20 cellular contexts compared by ENCODE assay signal in the genomic region with DNA sequence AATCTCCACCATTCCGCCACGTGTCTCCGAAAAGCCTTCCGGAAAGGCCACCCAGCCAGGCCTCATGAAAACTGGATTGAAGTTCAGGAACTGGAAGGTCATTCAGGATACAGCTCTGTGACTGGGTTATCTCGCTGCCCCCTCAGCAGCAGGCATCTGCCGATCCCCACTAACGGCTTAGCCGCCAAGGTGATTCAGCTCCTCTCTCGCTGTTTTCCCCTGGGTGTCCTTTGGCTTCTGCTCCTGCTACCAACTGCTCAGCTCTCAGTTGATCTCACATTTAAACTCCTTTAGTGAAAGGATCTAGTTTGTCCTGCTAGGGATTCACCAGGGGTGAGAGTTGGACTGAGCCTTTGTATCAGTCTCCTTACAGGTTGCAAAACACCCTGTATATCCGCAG. TPM values are rescaled to one million over a fixed set of nuclear protein-coding genes. Genes with fewer than 3 reads are reported as not detected.
DNase-seq lines count a peak whose midpoint lies in the region; FAIRE-seq and TF ChIP-seq lines count a peak whose summit lies in the region.
"Had no signal": no experiment of that assay in that cellular context is flagged by ENCODE, and none has a peak within 500 bp of the region (broad histone marks: within the 10 kb centered on the region; RNA-seq: fewer than 3 reads in every experiment).

No MANE protein-coding gene starts in this region.

- no peak overlapping the region for H3K27ac Mint-ChIP-seq in neural crest cell (ENCODE audit: unreplicated experiment)
- H3K27ac Mint-ChIP-seq: CD4-positive, alpha-beta T cell; H9; IgD-negative memory B cell had no signal

- no peak overlapping the region for H2AK5ac ChIP-seq in H1 (ENCODE audit: low read depth, low read length)

- no peaks in the 10 kb centered on the region for H3K36me3 Mint-ChIP-seq in neural crest cell (ENCODE audit: low read depth)
- H3K36me3 Mint-ChIP-seq: IgD-negative memory B cell had no signal

- TF ChIP-seq POLR2A in H1 (IDR thresholded peaks at IDR 0.05; ENCODE audit: control extremely low read depth in 1 of 2, low read depth in 2 of 2, low read length in 2 of 2), result no peak

- no peak overlapping the region for H3K18ac ChIP-seq in H1 (ENCODE audit: extremely low read depth, low read length)

- no peak overlapping the region; the same call in 1 of the 2 replicates for H4K8ac ChIP-seq in H1 (ENCODE audit: extremely low read depth, insufficient read depth, low read length)

- BruUV-seq in A673 (replicated peaks; lab: Mats Ljungman, UMichigan), result no TSS peak

- WGBS in H1 (ENCODE audit: extremely low coverage in 1 of 2, insufficient coverage in 1 of 2, insufficient read length in 1 of 2, insufficient replicate concordance in 2 of 2, low coverage in 1 of 2, low lambda C conversion rate in 2 of 2, missing lambda C conversion rate in 1 of 2), 2 experiments, result 83% methylated on average over 10 of the region's 10 CpGs; no CpG with 5 or more reads in 1 of the 2 experiments

- peaks cover 21% of the 10 kb centered on the region for H3K4me1 Mint-ChIP-seq in neural crest cell

- 0 out of 2 replicates have a peak overlapping the region, but pooled peaks have one; percentile 10 for H2BK12ac ChIP-seq in H1 (ENCODE audit: low read depth, low read length)

- no peak overlapping the region for H3K56ac ChIP-seq in H1 (replicated peaks; ENCODE audit: insufficient read length, low read depth, low read length)

- peaks cover 75% of the 10 kb centered on the region for H3K27me3 Mint-ChIP-seq in neural crest cell (ENCODE audit: low read depth)

- no peak overlapping the region for H3K4ac ChIP-seq in H1 (replicated peaks; ENCODE audit: insufficient read length, low read depth, low read length)

- H3K4me3 Mint-ChIP-seq in neural crest cell, result peak overlapping the region; percentile 13
- H3K4me3 Mint-ChIP-seq: CD4-positive, alpha-beta T cell had no signal

- H2BK120ac ChIP-seq in H1 (replicated peaks; ENCODE audit: low read depth, low read length), result no peak overlapping the region

- H3K9me3 ChIP-seq in HEK293 (ENCODE audit: control insufficient read depth, insufficient read depth, low read depth, low read length), result no peaks in the 10 kb centered on the region
- H3K9me3 ChIP-seq in H1 (ENCODE audit: insufficient read depth in 2 of 2, low read depth in 1 of 2, low read length in 1 of 2), result no peaks in the 10 kb centered on the region; a peak in 1 of 4 replicates
- H3K9me3 ChIP-seq in A673 (ENCODE audit: low read depth, low read length, poor library complexity, severe bottlenecking), result no peaks in the 10 kb centered on the region

- CTCF ChIA-PET in HEK293 (lab: Yijun Ruan, JAX), result interaction anchor here (1.3 to 1.8 kb wide), 2 partner anchors 118 to 429 kb away, joined by 4 read pairs; no protein-coding TSS in a partner anchor
- CTCF ChIA-PET in H1 (lab: Charles Lee; ENCODE audit: partially characterized antibody), result interaction anchor here (1.0 to 2.1 kb wide), 4 partner anchors 58 to 351 kb away, joined by 3 to 8 read pairs (median 4); no protein-coding TSS in a partner anchor
- CTCF ChIA-PET in A673 (lab: Charles Lee), result no interaction called here

- no peak overlapping the region for H2AFZ ChIP-seq in H1 (ENCODE audit: low read length)

- H3K4me1 ChIP-seq in HEK293 (ENCODE audit: control insufficient read depth, insufficient read depth, low read length), result peaks cover 24% of the 10 kb centered on the region
- H3K4me1 ChIP-seq in H1 (replicated peaks in 1 of 4; ENCODE audit: control insufficient read depth in 3 of 4, insufficient read depth in 4 of 4, low read length in 3 of 4), result peaks cover 10 to 27% (median 14%) of the 10 kb centered on the region in 4 experiments
- peaks cover 21% of the 10 kb centered on the region for H3K4me1 ChIP-seq in A673 (ENCODE audit: insufficient read depth, low read length, poor library complexity, severe bottlenecking)

- no peak overlapping the region for H3K9ac ChIP-seq in H1 (replicated peaks in 1 of 4; ENCODE audit: extremely low read depth in 1 of 4, low read depth in 3 of 4, low read length in 3 of 4)
- H3K9ac ChIP-seq: BLaER1 had no signal

- TF ChIP-seq EP300 in H1 (IDR thresholded peaks at IDR 0.05; ENCODE audit: borderline replicate concordance in 1 of 2, low read depth in 2 of 2, low read length in 2 of 2), result no peak

- no peaks in the 10 kb centered on the region for H3K9me3 Mint-ChIP-seq in neural crest cell
- H3K9me3 Mint-ChIP-seq: CD4-positive, alpha-beta T cell; IgD-negative memory B cell had no signal

- H4K91ac ChIP-seq in H1 (replicated peaks; ENCODE audit: insufficient read length, low read length), result no peak overlapping the region

- no peaks in the 10 kb centered on the region for H3K79me2 ChIP-seq in H1 (ENCODE audit: control insufficient read depth in 1 of 2, insufficient read depth in 2 of 2, low read length in 2 of 2)

- H2BK5ac ChIP-seq in H1 (ENCODE audit: low read depth, low read length), result no peak overlapping the region

- H3K79me1 ChIP-seq in H1 (ENCODE audit: low read depth, low read length), result no peaks in the 10 kb centered on the region

- DNase-seq in 8988T (peak; percentile 43), H1 (ENCODE audit: low read depth in 1 of 2, low spot score in 2 of 2) (no peak), neural crest cell (ENCODE audit: low read depth, low spot score) (no peak), RKO (ENCODE audit: low spot score) (no peak), A673 (ENCODE audit: low spot score) (no peak)
- DNase-seq in activated CD8-positive, alpha-beta memory T cell treated with anti-CD3 and anti-CD28 coated beads, Interleukin-2, amount 50 U/mL, for 48 hours, result no peak
- DNase-seq: ACHN; CD4-positive, alpha-beta T cell; COR-L47; H9; NCI-H1105; NCI-H2081; NCI-H748 treated with DMSO at 0.1 percent for 48 hours; RPMI8226; SHP77 had no signal

- H3K36me3 ChIP-seq in HEK293 (ENCODE audit: control insufficient read depth in 2 of 2, insufficient read depth in 1 of 2, low read length in 2 of 2) (no peaks in the 10 kb centered on the region), H1 (ENCODE audit: control insufficient read depth in 2 of 4, insufficient read depth in 4 of 4, low read length in 3 of 4) (peaks cover 0 to 6% (median 0%) of the 10 kb centered on the region in 4 experiments; a peak in 1 of 8 replicates), A673 (ENCODE audit: insufficient read depth, low read length, poor library complexity, severe bottlenecking) (no peaks in the 10 kb centered on the region)
- H3K36me3 ChIP-seq: BLaER1 had no signal

- no peak overlapping the region for H3K23ac ChIP-seq in H1 (ENCODE audit: insufficient read length)

- POLR2A ChIA-PET in HEK293 (lab: Yijun Ruan, JAX), result no interaction called here
- POLR2A ChIA-PET in H1 (lab: Charles Lee; ENCODE audit: partially characterized antibody), result no interaction called here
- POLR2A ChIA-PET in A673 (lab: Charles Lee; ENCODE audit: low non-redundant PET), result interaction anchor here (0.6 kb wide), 1 partner anchor 15 kb away, joined by 15 read pairs; no protein-coding TSS in a partner anchor

- H4K5ac ChIP-seq in H1 (ENCODE audit: insufficient read length, low read depth, low read length), result no peak overlapping the region

- TF ChIP-seq RAD21 in H1 (IDR thresholded peaks at IDR 0.05 in 1 of 2, conservative IDR thresholded peaks at IDR 0.05 in 1 of 2; ENCODE audit: low read depth in 2 of 2, low read length in 2 of 2), result no peak

- H3K4me3 ChIP-seq in HEK293 (ENCODE audit: low read depth, low read length) (no peak overlapping the region), H1 (ENCODE audit: extremely low read depth in 1 of 4, insufficient read depth in 2 of 4, low read depth in 3 of 4, low read length in 4 of 4) (no peak overlapping the region), A673 (ENCODE audit: low read depth, low read length, poor library complexity, severe bottlenecking) (no peak overlapping the region)
- H3K4me3 ChIP-seq: BLaER1 had no signal

- H4K20me1 ChIP-seq in H1 (replicated peaks in 1 of 2; ENCODE audit: control insufficient read depth in 1 of 2, insufficient read depth in 2 of 2, low read length in 2 of 2), result no peaks in the 10 kb centered on the region
- H4K20me1 ChIP-seq: BLaER1 had no signal

- H3K27me3 ChIP-seq in H1 (replicated peaks in 1 of 4; ENCODE audit: control insufficient read depth in 3 of 4, extremely low read depth in 1 of 4, insufficient read depth in 3 of 4, low read length in 3 of 4) (peaks cover 35 to 61% (median 52%) of the 10 kb centered on the region in 4 experiments), A673 (replicated peaks; ENCODE audit: insufficient read depth, low read depth, low read length, poor library complexity) (no peaks in the 10 kb centered on the region)

- H3K4me2 ChIP-seq in H1 (ENCODE audit: insufficient read depth in 1 of 2, low read depth in 2 of 2, low read length in 2 of 2), result no peak overlapping the region
- H3K4me2 ChIP-seq: BLaER1 had no signal

- no peak overlapping the region for H2BK20ac ChIP-seq in H1 (ENCODE audit: low read length)

- no peak overlapping the region for H3K27ac ChIP-seq in HEK293 (ENCODE audit: extremely low read depth, low read depth, low read length)
- no peak overlapping the region for H3K27ac ChIP-seq in H1 (ENCODE audit: low read depth, low read length)
- H3K27ac ChIP-seq in A673 (ENCODE audit: low read depth, low read length, poor library complexity, severe bottlenecking), result no peak overlapping the region
- H3K27ac ChIP-seq: BLaER1 had no signal

- peaks cover 15% of the 10 kb centered on the region for H3K23me2 ChIP-seq in H1 (ENCODE audit: low read depth, low read length)

- no peak overlapping the region for H3K14ac ChIP-seq in H1 (ENCODE audit: insufficient read length)

- FAIRE-seq in H1 (lab: Jason Lieb, UNC), result no peak
- FAIRE-seq: G401.6, GM12892 had no signal

- TF ChIP-seq CTCF in HEK293 (tag by site-specific recombination; IDR thresholded peaks at IDR 0.05) (no peak), H1 (IDR thresholded peaks at IDR 0.05; ENCODE audit: control extremely low read depth in 1 of 3, insufficient read depth in 1 of 3, low read depth in 1 of 3, low read length in 3 of 3) (no peak), neural crest cell (conservative IDR thresholded peaks at IDR 0.05) (no peak), A673 (conservative IDR thresholded peaks at IDR 0.05; ENCODE audit: low read depth, low read length) (no peak)

- intact Hi-C loops in A673 (cut with micrococcal nuclease; ENCODE audit: unreplicated experiment), result no loop called here

- no peak overlapping the region for H2BK15ac ChIP-seq in H1 (ENCODE audit: low read length)

TF ChIP-seq in H1, 55 proteins besides CTCF, POLR2A, EP300 and RAD21 (continues in another document):
- TF ChIP-seq JUN (IDR thresholded peaks at IDR 0.05; ENCODE audit: low read depth, low read length), result no peak

RNA-seq across cellular contexts. Expression of a gene that starts 2.2 kb away (rescaled TPM):
- total RNA-seq in H1 (2021; fragmentation: NEBNext Ultra II Directional; extraction: Animal tissue kit (Norgen Biotek cat#: 25700)), result 1.7 and 2.0 TPM in 2 replicates
- polyA plus RNA-seq in H1 (2011; rRNA removed), result 0.15 and 0.31 TPM in 2 replicates
- polyA plus RNA-seq in H1 (2011; cell fraction: cytosol; rRNA removed), result 0.22 TPM
- polyA plus RNA-seq in H1 (2011; cell fraction: nucleus; rRNA removed), result 0.43 TPM
- 0.33 to 0.62 TPM (median 0.38 TPM) in 4 replicates for polyA plus RNA-seq in H1 (2012, experiment 1 of 2)
- polyA plus RNA-seq in H1 (2012, experiment 2 of 2), result 0.14 TPM
- polyA plus RNA-seq in H1 (2013, experiment 1 of 2), result 0.89 TPM
- polyA plus RNA-seq in H1 (2013, experiment 2 of 2), result 0.46 TPM
- 0.15 and 0.47 TPM in 2 replicates for polyA minus RNA-seq in H1 (2011; rRNA and poly(A)+ RNA removed)
- polyA minus RNA-seq in H1 (2011; cell fraction: cytosol; rRNA and poly(A)+ RNA removed), result not detected
- polyA minus RNA-seq in H1 (2011; cell fraction: nucleus; rRNA and poly(A)+ RNA removed), result 0.70 TPM
- total RNA-seq in neural crest cell, result 0.30 and 0.65 TPM in 2 replicates
- 14.7 and 18.4 TPM in 2 replicates for total RNA-seq in A673 (2021)
- total RNA-seq: CD4-positive, alpha-beta T cell; H9 had no signal
- polyA plus RNA-seq: IgD-negative memory B cell had no signal
